19 cellular contexts compared by ENCODE assay signal in the genomic region with DNA sequence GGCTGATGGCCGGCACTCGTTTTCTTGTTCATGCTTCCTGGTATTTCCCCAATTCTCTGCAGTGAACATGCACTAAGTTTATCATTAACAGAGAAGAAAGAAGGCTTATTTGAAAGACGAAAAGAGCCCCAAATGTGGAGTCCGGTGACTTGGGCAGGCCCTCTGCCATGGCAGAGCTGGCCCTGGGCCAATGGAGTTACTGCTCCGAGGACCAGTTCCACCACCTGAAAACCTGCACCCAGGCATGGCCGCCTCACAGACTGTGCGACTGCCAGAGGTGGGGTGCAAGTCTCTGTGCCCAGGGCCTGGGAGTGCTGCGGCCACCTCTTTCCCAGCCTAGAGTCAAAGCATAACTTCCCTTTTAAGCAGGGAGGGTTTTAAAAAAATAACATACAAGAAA. TPM values are rescaled to one million over a fixed set of nuclear protein-coding genes. Genes with fewer than 3 reads are reported as not detected.
DNase-seq lines count a peak whose midpoint lies in the region; ATAC-seq, FAIRE-seq and TF ChIP-seq lines count a peak whose summit lies in the region.
"Had no signal": no experiment of that assay in that cellular context is flagged by ENCODE, and none has a peak within 500 bp of the region (broad histone marks: within the 10 kb centered on the region; RNA-seq: fewer than 3 reads in every experiment).

No MANE protein-coding gene starts in this region.

- H3K9ac ChIP-seq in OCI-LY3 (ENCODE audit: low read length) (peak overlapping the region; percentile 60; the same call in 1 of the 2 replicates), kidney (ENCODE audit: low read length in 2 of 2) (no peak overlapping the region), neuronal stem cell (ENCODE audit: low read depth, low read length, poor library complexity) (peak overlapping the region; percentile 36)
- H3K9ac ChIP-seq: KMS-11 had no signal

- no peaks in the 10 kb centered on the region for H4K20me1 ChIP-seq in OCI-LY3 (ENCODE audit: insufficient read depth, low read length)

- no peaks in the 10 kb centered on the region for H3K79me2 ChIP-seq in OCI-LY3 (ENCODE audit: low read length)

- peak overlapping the region; percentile 73 for H2AFZ ChIP-seq in OCI-LY3 (ENCODE audit: low read depth, low read length)
- no peak overlapping the region for H2AFZ ChIP-seq in neuronal stem cell (ENCODE audit: low read length)

- H3K27me3 Mint-ChIP-seq in CD8-positive, alpha-beta T cell (ENCODE audit: low read depth) = no peaks in the 10 kb centered on the region
- H3K27me3 Mint-ChIP-seq in stimulated activated naive B cell treated with anti-CD40 and anti-IgM and Interleukin-4, amounts not matched to agents 10 μg/mL and 1 μg/mL and 100 μg/mL, for 72 hours = no peaks in the 10 kb centered on the region

- H3K4me1 ChIP-seq in CD8-positive, alpha-beta T cell (ENCODE audit: insufficient read depth, low read length) = no peaks in the 10 kb centered on the region
- peaks cover 46% of the 10 kb centered on the region for H3K4me1 ChIP-seq in OCI-LY3 (ENCODE audit: low read length)
- no peaks in the 10 kb centered on the region for H3K4me1 ChIP-seq in kidney (ENCODE audit: control insufficient read depth in 1 of 2, insufficient read depth in 1 of 2, low read depth in 1 of 2, low read length in 2 of 2)
- H3K4me1 ChIP-seq in neuronal stem cell (ENCODE audit: control insufficient read depth in 2 of 2, insufficient read depth in 1 of 2, low read depth in 1 of 2, low read length in 2 of 2) = no peaks in the 10 kb centered on the region

- no peak for DNase-seq in CD8-positive, alpha-beta T cell
- peak; percentile 93 for DNase-seq in kidney
- DNase-seq in neuronal stem cell (ENCODE audit: low spot score) = no peak
- DNase-seq in G401 (ENCODE audit: low spot score) = no peak
- DNase-seq in NCI-H82 (lab: John Stamatoyannopoulos, UW) = no peak
- DNase-seq in stimulated activated naive B cell treated with anti-CD40 and anti-IgM and Interleukin-4, amounts not matched to agents 10 μg/mL and 1 μg/mL and 100 μg/mL, for 72 hours = no peak
- DNase-seq: BE2C, EL, HFFc6, NCI-H1092 treated with DMSO at 0.1 percent for 48 hours, NCI-H1694 treated with DMSO at 0.1 percent for 48 hours, NCI-H446, NCI-H748 treated with DMSO at 0.1 percent for 48 hours, Peyer's patch, Right ventricle myocardium superior had no signal

- no peak overlapping the region for H3K27ac ChIP-seq in CD8-positive, alpha-beta T cell (ENCODE audit: low read depth, low read length)
- peak overlapping the region; percentile 78 for H3K27ac ChIP-seq in OCI-LY3 (ENCODE audit: low read length)
- no peak overlapping the region for H3K27ac ChIP-seq in kidney (ENCODE audit: low read depth in 2 of 2, low read length in 2 of 2)
- no peak overlapping the region for H3K27ac ChIP-seq in neuronal stem cell (replicated peaks; ENCODE audit: low read length)
- H3K27ac ChIP-seq: KMS-11, Peyer's patch had no signal

- peaks cover 99% of the 10 kb centered on the region for H3K36me3 Mint-ChIP-seq in CD8-positive, alpha-beta T cell
- H3K36me3 Mint-ChIP-seq in stimulated activated naive B cell treated with anti-CD40 and anti-IgM and Interleukin-4, amounts not matched to agents 10 μg/mL and 1 μg/mL and 100 μg/mL, for 72 hours = peaks cover 60 to 72% of the 10 kb centered on the region in 2 donors

- no peak overlapping the region for H2BK15ac ChIP-seq in neuronal stem cell (ENCODE audit: low read length)

- no peak overlapping the region for H3K4me3 ChIP-seq in CD8-positive, alpha-beta T cell (ENCODE audit: low read depth, low read length)
- H3K4me3 ChIP-seq in OCI-LY3 (ENCODE audit: low read length) (peak overlapping the region; percentile 64), kidney (ENCODE audit: low read length in 2 of 2) (no peak overlapping the region), neuronal stem cell (ENCODE audit: low read length in 2 of 2) (no peak overlapping the region)
- H3K4me3 ChIP-seq: Peyer's patch had no signal

- intact Hi-C loops in CD8-positive, alpha-beta T cell (cut with DNase I, micrococcal nuclease) = no loop called here
- intact Hi-C loops in kidney (cut with DNase I) = no loop called here

- H2BK5ac ChIP-seq in neuronal stem cell (ENCODE audit: low read length) = no peak overlapping the region

- H3K27ac Mint-ChIP-seq in CD8-positive, alpha-beta T cell = peak overlapping the region; percentile 57
- H3K27ac Mint-ChIP-seq in stimulated activated naive B cell treated with anti-CD40 and anti-IgM and Interleukin-4, amounts not matched to agents 10 μg/mL and 1 μg/mL and 100 μg/mL, for 72 hours = no peak overlapping the region
- H3K27ac Mint-ChIP-seq: HFFc6 had no signal

- CTCF ChIA-PET in CD8-positive, alpha-beta T cell (lab: Charles Lee) = no interaction called here

- no peaks in the 10 kb centered on the region for H3K9me3 ChIP-seq in CD8-positive, alpha-beta T cell (ENCODE audit: low read length)
- H3K9me3 ChIP-seq in OCI-LY3 (ENCODE audit: insufficient read depth, low read length) (no peaks in the 10 kb centered on the region), kidney (ENCODE audit: control insufficient read depth in 1 of 2, low read length in 2 of 2) (no peaks in the 10 kb centered on the region), neuronal stem cell (replicated peaks in 1 of 2; ENCODE audit: control insufficient read depth in 2 of 2, insufficient read depth in 1 of 2, low read depth in 1 of 2, low read length in 2 of 2) (no peaks in the 10 kb centered on the region)
- H3K9me3 ChIP-seq: BE2C, Peyer's patch had no signal

- H3K4me1 Mint-ChIP-seq in CD8-positive, alpha-beta T cell (ENCODE audit: low read depth) = peaks cover 8% of the 10 kb centered on the region
- peaks cover 20 to 38% of the 10 kb centered on the region in 2 donors for H3K4me1 Mint-ChIP-seq in stimulated activated naive B cell treated with anti-CD40 and anti-IgM and Interleukin-4, amounts not matched to agents 10 μg/mL and 1 μg/mL and 100 μg/mL, for 72 hours

- no peak overlapping the region for H3K4me3 Mint-ChIP-seq in CD8-positive, alpha-beta T cell
- no peak overlapping the region for H3K4me3 Mint-ChIP-seq in stimulated activated naive B cell treated with anti-CD40 and anti-IgM and Interleukin-4, amounts not matched to agents 10 μg/mL and 1 μg/mL and 100 μg/mL, for 72 hours
- H3K4me3 Mint-ChIP-seq: HFFc6 had no signal

- WGBS in neuronal stem cell (ENCODE audit: extremely low coverage in 2 of 2, insufficient read length in 2 of 2, insufficient replicate concordance in 1 of 2), 2 donors = no CpG with 5 or more reads among the region's 8 CpGs

- H2BK120ac ChIP-seq in neuronal stem cell (ENCODE audit: low read depth, low read length) = no peak overlapping the region

- POLR2A ChIA-PET in CD8-positive, alpha-beta T cell (lab: Charles Lee) = no interaction called here

- H3K23ac ChIP-seq in neuronal stem cell (ENCODE audit: low read depth, low read length, poor library complexity) = no peak overlapping the region

- in situ Hi-C loops in G401 (cut with HindIII; ENCODE audit: low sequenced_read_pairs) = no loop called here

- no peak overlapping the region for H4K8ac ChIP-seq in neuronal stem cell (ENCODE audit: low read depth, low read length)

- FAIRE-seq in kidney (lab: Jason Lieb, UNC) = no peak

- peak overlapping the region; percentile 92 for H3K4me2 ChIP-seq in OCI-LY3 (ENCODE audit: low read length)
- no peak overlapping the region for H3K4me2 ChIP-seq in neuronal stem cell (ENCODE audit: insufficient read depth, low read length, poor library complexity, severe bottlenecking)
- H3K4me2 ChIP-seq: KMS-11 had no signal

- H3K9me3 Mint-ChIP-seq in CD8-positive, alpha-beta T cell = no peaks in the 10 kb centered on the region
- H3K9me3 Mint-ChIP-seq in stimulated activated naive B cell treated with anti-CD40 and anti-IgM and Interleukin-4, amounts not matched to agents 10 μg/mL and 1 μg/mL and 100 μg/mL, for 72 hours = no peaks in the 10 kb centered on the region
- H3K9me3 Mint-ChIP-seq: HFFc6 had no signal

- H3K36me3 ChIP-seq in CD8-positive, alpha-beta T cell (ENCODE audit: insufficient read depth, low read length) = peaks cover 99% of the 10 kb centered on the region
- H3K36me3 ChIP-seq in OCI-LY3 (replicated peaks; ENCODE audit: low read depth, low read length) (no peaks in the 10 kb centered on the region), kidney (ENCODE audit: control insufficient read depth in 1 of 2, insufficient read depth in 2 of 2, low read length in 2 of 2) (peaks cover 0 to 6% of the 10 kb centered on the region in 2 donors), neuronal stem cell (replicated peaks in 1 of 2; ENCODE audit: control insufficient read depth in 2 of 2, insufficient read depth in 2 of 2, low read length in 2 of 2) (peaks cover 27 to 89% of the 10 kb centered on the region in 2 donors)

- no peak overlapping the region for H2BK12ac ChIP-seq in neuronal stem cell (ENCODE audit: low read length)

- no peak for TF ChIP-seq CTCF in CD8-positive, alpha-beta T cell (IDR thresholded peaks at IDR 0.05)
- TF ChIP-seq CTCF in OCI-LY3 (IDR thresholded peaks at IDR 0.05; ENCODE audit: low read depth, low read length) (no peak), kidney (IDR thresholded peaks at IDR 0.05; ENCODE audit: borderline replicate concordance, extremely low read depth, insufficient read depth) (no peak)

- no peak for ATAC-seq in CD8-positive, alpha-beta T cell
- no peak for ATAC-seq in HG03469 (IDR thresholded peaks at IDR 0.05; ENCODE audit: unreplicated experiment)
- ATAC-seq in stimulated activated naive B cell treated with anti-CD40 and anti-IgM and Interleukin-4, amounts not matched to agents 10 μg/mL and 1 μg/mL and 100 μg/mL, for 72 hours (replicated peaks) = no peak

- no peaks in the 10 kb centered on the region for H3K27me3 ChIP-seq in CD8-positive, alpha-beta T cell (ENCODE audit: insufficient read depth, low read length)
- H3K27me3 ChIP-seq in OCI-LY3 (ENCODE audit: low read depth, low read length) (no peaks in the 10 kb centered on the region), neuronal stem cell (ENCODE audit: control insufficient read depth in 3 of 3, insufficient read depth in 3 of 3, low read depth in 1 of 3, low read length in 3 of 3) (peaks cover 0 to 2% (median 0%) of the 10 kb centered on the region in 3 experiments)
- H3K27me3 ChIP-seq: BE2C, Peyer's patch had no signal

- H3K18ac ChIP-seq in neuronal stem cell (ENCODE audit: low read length) = no peak overlapping the region

- H3K14ac ChIP-seq in neuronal stem cell (ENCODE audit: low read length) = no peak overlapping the region

- no peak overlapping the region for H4K91ac ChIP-seq in neuronal stem cell (ENCODE audit: low read depth, low read length, poor library complexity)

- H2AK5ac ChIP-seq in neuronal stem cell (ENCODE audit: low read depth, low read length) = no peak overlapping the region

- no peak overlapping the region for H3K4ac ChIP-seq in neuronal stem cell (ENCODE audit: low read length)

- H3K79me1 ChIP-seq in neuronal stem cell (ENCODE audit: low read depth, low read length) = no peaks in the 10 kb centered on the region

RNA-seq across cellular contexts. Expression of gene DEGS2, which starts 24.9 kb away (rescaled TPM):
- total RNA-seq in CD8-positive, alpha-beta T cell = under 1 TPM; 0.22 to 0.60 TPM
- 28.7 TPM for total RNA-seq in kidney
- polyA plus RNA-seq in kidney (ENCODE audit: insufficient read depth, low read depth, low replicate concordance) = 25.1 TPM
- polyA plus RNA-seq in neuronal stem cell (2013, experiment 1 of 2) = 0.11 TPM
- polyA plus RNA-seq in neuronal stem cell (2013, experiment 2 of 2) = 0.07 TPM
- 0.95 and 5.0 TPM in 2 replicates for total RNA-seq in G401 (2014; rRNA removed; shearing (Covaris generic))
- total RNA-seq: HFFc6, Right ventricle myocardium superior had no signal
- polyA plus RNA-seq: AG04450 had no signal

Comparison
In these comparisons a context has a peak if more than half of its experiments do, and no peak if none do; other contexts are left out.
1. H3K9ac ChIP-seq: peak in OCI-LY3 (single experiment) and neuronal stem cell (single experiment); none in kidney (0 of 2).